ENCODE assay signal across 8 cellular contexts in the genomic region with DNA sequence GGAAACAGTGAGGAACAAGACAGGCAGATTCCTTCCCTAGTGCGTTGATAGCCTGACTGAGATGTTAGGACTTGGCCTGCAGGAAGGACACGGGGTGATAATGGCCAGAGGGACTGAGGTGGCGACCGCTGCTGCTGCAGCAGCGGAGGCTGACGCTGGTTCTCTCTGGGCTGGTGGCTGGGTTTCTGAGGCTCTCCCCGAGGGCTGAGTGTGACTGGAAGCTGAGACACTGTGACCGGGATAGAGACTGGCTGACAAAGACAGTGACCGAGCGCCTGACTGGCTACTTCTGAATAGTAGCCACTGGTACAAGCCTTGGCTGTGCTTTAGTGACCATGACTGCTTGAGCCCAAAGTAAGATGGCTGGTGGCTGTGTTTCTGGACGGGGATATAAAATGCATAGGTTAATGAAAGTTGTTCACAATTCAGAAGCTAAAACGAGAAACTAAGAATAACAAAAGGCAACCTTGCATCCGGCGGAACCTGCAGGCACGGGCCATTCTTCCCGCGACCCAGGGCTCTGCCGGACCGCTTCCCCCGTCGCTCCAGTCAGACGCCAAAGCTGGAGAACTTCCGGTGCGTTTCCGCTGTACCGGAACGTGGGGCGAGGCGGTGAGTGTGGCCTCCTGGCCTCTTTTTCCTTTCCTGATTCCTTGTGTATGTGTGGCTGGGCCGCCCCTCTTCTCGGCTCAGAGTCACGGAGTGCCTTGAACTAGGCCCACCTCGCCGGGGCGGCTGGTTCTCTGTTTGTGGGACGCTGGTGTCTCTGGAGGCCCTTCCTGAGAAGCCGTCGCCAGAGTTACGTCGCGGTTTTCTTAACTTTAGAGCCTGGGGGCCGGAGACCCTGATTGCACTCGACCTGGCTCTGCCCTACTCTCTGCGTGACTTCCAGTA.
A peak's percentile ranks its signal among the peaks of the same experiment; 100 is the strongest.
DNase-seq lines count a peak whose midpoint lies in the region; ATAC-seq, FAIRE-seq and TF ChIP-seq lines count a peak whose summit lies in the region.

A gene with protein sequence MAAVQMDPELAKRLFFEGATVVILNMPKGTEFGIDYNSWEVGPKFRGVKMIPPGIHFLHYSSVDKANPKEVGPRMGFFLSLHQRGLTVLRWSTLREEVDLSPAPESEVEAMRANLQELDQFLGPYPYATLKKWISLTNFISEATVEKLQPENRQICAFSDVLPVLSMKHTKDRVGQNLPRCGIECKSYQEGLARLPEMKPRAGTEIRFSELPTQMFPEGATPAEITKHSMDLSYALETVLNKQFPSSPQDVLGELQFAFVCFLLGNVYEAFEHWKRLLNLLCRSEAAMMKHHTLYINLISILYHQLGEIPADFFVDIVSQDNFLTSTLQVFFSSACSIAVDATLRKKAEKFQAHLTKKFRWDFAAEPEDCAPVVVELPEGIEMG (plus strand): TSS at position 587 of the 894 bp plus-strand sequence. CDS start 3,391 bp downstream, outside the sequence.

- no peak for FAIRE-seq in D721Med (lab: Jason Lieb, UNC)

- H3K27ac ChIP-seq in caudate nucleus (ENCODE audit: low read depth, low read length), result peak within 1 kb of the TSS; percentile 72

- no peak for TF ChIP-seq CTCF in D721Med (IDR thresholded peaks at IDR 0.05; ENCODE audit: insufficient read depth, missing control alignments)

- peak; percentile 87 for ATAC-seq in HG02852 (IDR thresholded peaks at IDR 0.05; ENCODE audit: unreplicated experiment)

- DNase-seq in GF-D8 (lab: John Stamatoyannopoulos, UW), result peak; percentile 49
- DNase-seq in NCI-H226, result peak; percentile 65
- peak; percentile 49 for DNase-seq in activated CD4-positive, CD25-positive, alpha-beta regulatory T cell treated with anti-CD3 and anti-CD28 coated beads, Interleukin-2, amount 50 U/mL, for 16 hours (ENCODE audit: low read depth, low spot score)
- peak in 58 of 61 donors; percentile 26 to 83 (median 68) for DNase-seq in caudate nucleus (lab: John Stamatoyannopoulos, UW)
- DNase-seq in islet precursor cell, result peak; percentile 87
- peak; percentile 76 to 77 for DNase-seq in stimulated activated CD4-positive, alpha-beta T cell treated with anti-CD3 and anti-CD28 coated beads, Interleukin-12 subunit alpha, Interleukin-12 subunit beta, amount 100 ng/mL, for 24 hours (ENCODE audit: low read depth in 2 of 2)
- no peak for DNase-seq in D721Med (ENCODE audit: insufficient read length, low spot score)
